8 cellular contexts compared by ENCODE assay signal in the genomic region with DNA sequence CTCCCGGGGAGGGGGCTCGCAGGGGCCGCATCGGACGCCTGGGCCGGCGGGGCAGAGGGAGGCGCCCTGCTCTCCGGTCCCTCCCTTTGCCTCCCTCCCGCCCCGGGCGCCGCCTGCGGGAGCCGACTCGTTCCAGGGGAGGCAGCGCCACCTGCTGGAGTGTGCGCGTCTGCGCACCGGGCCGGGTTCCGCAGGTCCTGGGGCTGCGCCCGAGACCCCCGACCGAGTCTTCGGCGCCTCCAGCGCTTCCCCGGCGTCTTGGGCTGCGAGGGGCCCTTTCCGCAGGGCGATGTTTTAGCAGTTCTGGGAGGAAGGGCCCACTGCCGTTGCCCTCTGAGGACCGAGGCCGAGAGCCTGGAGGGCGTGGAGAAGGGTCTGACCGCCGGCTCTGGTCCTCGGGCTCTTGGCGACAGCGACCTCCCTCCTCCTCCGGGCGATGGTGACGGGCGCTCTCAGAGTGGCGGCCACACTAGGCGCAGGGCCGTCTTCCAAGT.
DNase-seq lines count a peak whose midpoint lies in the region; ATAC-seq and TF ChIP-seq lines count a peak whose summit lies in the region.

No MANE protein-coding gene starts in this region.

- intact Hi-C loops in CD8-positive, alpha-beta T cell (cut with DNase I, micrococcal nuclease): loop anchor here (1.0 to 2.0 kb wide), 5 partner anchors 150 to 379 kb away; partner anchors contain the start of gene MGAT5B (in 2 of the 2)
- intact Hi-C loops in heart right ventricle (cut with DNase I) (loop anchor here (1.0 to 10.0 kb wide), 9 partner anchors 151 to 382 kb away; partner anchors contain the start of gene MGAT5B (in 2 of the 10)), transverse colon (cut with DNase I; ENCODE audit: low total_unique reads) (no loop called here)

- H3K36me3 ChIP-seq in CD8-positive, alpha-beta T cell (ENCODE audit: insufficient read depth, low read length): no peaks in the 10 kb centered on the region
- H3K36me3 ChIP-seq in heart right ventricle (no peaks in the 10 kb centered on the region), transverse colon (no peaks in the 10 kb centered on the region)

- no peaks in the 10 kb centered on the region for H3K9me3 Mint-ChIP-seq in CD8-positive, alpha-beta T cell

- H3K4me1 ChIP-seq in CD8-positive, alpha-beta T cell (ENCODE audit: insufficient read depth, low read length): peaks cover 11% of the 10 kb centered on the region
- H3K4me1 ChIP-seq in heart right ventricle (peaks cover 8 to 28% (median 12%) of the 10 kb centered on the region in 9 donors), transverse colon (peaks cover 6 to 11% (median 10%) of the 10 kb centered on the region in 4 donors)

- no peak overlapping the region for H3K27ac ChIP-seq in CD8-positive, alpha-beta T cell (ENCODE audit: low read depth, low read length)
- H3K27ac ChIP-seq in heart right ventricle: peak overlapping the region in 9 of 10 donors; percentile 1 to 83 (median 63)
- H3K27ac ChIP-seq in transverse colon: peak overlapping the region in 2 of 4 donors; percentile 42 to 60

- no peaks in the 10 kb centered on the region for H3K27me3 ChIP-seq in CD8-positive, alpha-beta T cell (ENCODE audit: insufficient read depth, low read length)
- H3K27me3 ChIP-seq in heart right ventricle (peaks cover 0 to 22% (median 0%) of the 10 kb centered on the region in 7 donors), transverse colon (peaks cover 30% of the 10 kb centered on the region)

- peak overlapping the region; percentile 27 for H3K27ac Mint-ChIP-seq in CD8-positive, alpha-beta T cell

- TF ChIP-seq CTCF in CD8-positive, alpha-beta T cell (IDR thresholded peaks at IDR 0.05): peak; percentile 97
- TF ChIP-seq CTCF in heart right ventricle (IDR thresholded peaks at IDR 0.05): peak; percentile 96 to 100 (median 99)
- peak; percentile 95 to 99 (median 99) for TF ChIP-seq CTCF in transverse colon (IDR thresholded peaks at IDR 0.05)

- H3K27me3 Mint-ChIP-seq in CD8-positive, alpha-beta T cell (ENCODE audit: low read depth): peaks cover 26% of the 10 kb centered on the region

- H3K36me3 Mint-ChIP-seq in CD8-positive, alpha-beta T cell: no peaks in the 10 kb centered on the region

- peak overlapping the region; percentile 55 for H3K4me3 ChIP-seq in CD8-positive, alpha-beta T cell (ENCODE audit: low read depth, low read length)
- H3K4me3 ChIP-seq in heart right ventricle (peak overlapping the region; percentile 34 to 75 (median 64)), transverse colon (peak overlapping the region; percentile 37 to 54 (median 46))

- no peaks in the 10 kb centered on the region for H3K9me3 ChIP-seq in CD8-positive, alpha-beta T cell (ENCODE audit: low read length)
- H3K9me3 ChIP-seq in heart right ventricle (no peaks in the 10 kb centered on the region), transverse colon (no peaks in the 10 kb centered on the region)

- CTCF ChIA-PET in CD8-positive, alpha-beta T cell (lab: Charles Lee): interaction anchor here (0.8 to 4.2 kb wide), 2 partner anchors 10 to 160 kb away, joined by 3 to 45 read pairs; no protein-coding TSS in a partner anchor

- TF ChIP-seq POLR2A in transverse colon (IDR thresholded peaks at IDR 0.05): no peak

- peak; percentile 99 for ATAC-seq in CD8-positive, alpha-beta T cell
- peak; percentile 86 to 94 (median 90) for ATAC-seq in heart right ventricle

- TF ChIP-seq EP300 in transverse colon (IDR thresholded peaks at IDR 0.05; ENCODE audit: low read depth): no peak

- in situ Hi-C loops in transverse colon (cut with MboI; ENCODE audit: low pct_ligation_motif_present in 1 of 4, low pct_unique_long_range_greater_than_20kb in 1 of 4, low sequenced_read_pairs in 3 of 4): loop anchor here in 2 of 4 donors (5.0 to 10.0 kb wide), 2 partner anchors 160 to 162 kb away; no protein-coding TSS in a partner anchor

- DNase-seq in CD8-positive, alpha-beta T cell: peak; percentile 77 to 93 (median 84)
- DNase-seq in GOT3 (lab: John Stamatoyannopoulos, UW) (peak; percentile 18), NCI-H1417 treated with DMSO at 0.1 percent for 48 hours (lab: John Stamatoyannopoulos, UW) (peak; percentile 8), T follicular helper cell (ENCODE audit: low read depth) (peak; percentile 82), heart right ventricle (peak; percentile 81 to 90), pons (ENCODE audit: low spot score) (peak; percentile 67), transverse colon (peak; percentile 88)
- DNase-seq in activated naive CD8-positive, alpha-beta T cell treated with anti-CD3 and anti-CD28 coated beads, Interleukin-2, amount 50 U/mL, for 16 hours (ENCODE audit: low read depth, low spot score): peak; percentile 76

- peaks cover 9% of the 10 kb centered on the region for H3K4me1 Mint-ChIP-seq in CD8-positive, alpha-beta T cell (ENCODE audit: low read depth)

- peak overlapping the region; percentile 69 for H3K4me3 Mint-ChIP-seq in CD8-positive, alpha-beta T cell

- 0 to 1% methylated on average over 35 to 51 of the region's 51 CpGs for WGBS in heart right ventricle, 2 donors
- 1% methylated on average over 47 of the region's 51 CpGs; no CpG with 5 or more reads in 1 of the 2 donors for WGBS in transverse colon (ENCODE audit: low coverage in 1 of 2), 2 donors

- POLR2A ChIA-PET in CD8-positive, alpha-beta T cell (lab: Charles Lee): no interaction called here

Comparison
In these comparisons a context has a peak if more than half of its experiments do, and no peak if none do; other contexts are left out.
1. DNase-seq: peak in every context shown above with its lines; median percentile 88 in transverse colon; 86 in heart right ventricle; 84 in CD8-positive, alpha-beta T cell; 82 in T follicular helper cell; 76 in activated naive CD8-positive, alpha-beta T cell treated with anti-CD3 and anti-CD28 coated beads, Interleukin-2, amount 50 U/mL, for 16 hours; 67 in pons; 18 in GOT3; 8 in NCI-H1417 treated with DMSO at 0.1 percent for 48 hours.